ENCODE assay signal across 1 cellular context in the genomic region with DNA sequence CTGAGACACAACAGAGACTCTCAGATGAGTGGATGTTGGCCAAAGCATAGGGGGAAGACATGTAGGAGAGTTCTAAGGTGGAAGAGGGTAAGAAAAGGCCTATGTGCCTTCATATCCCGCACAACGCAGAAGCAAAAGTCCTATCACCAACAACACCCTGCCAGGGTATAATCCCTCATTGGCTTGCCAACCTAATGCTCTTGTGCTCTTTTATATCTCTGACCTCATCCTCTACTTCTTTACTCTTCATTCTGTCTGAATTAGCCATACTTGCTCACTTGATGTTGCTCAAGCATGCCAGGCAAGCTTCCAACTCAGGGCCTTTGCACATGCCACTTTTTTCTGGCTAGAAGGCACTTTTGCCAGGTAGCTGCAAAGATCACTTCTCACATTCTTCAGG.
TF ChIP-seq lines count a peak whose summit lies in the region.

No MANE protein-coding gene starts in this region.

TF ChIP-seq in HEK293, 187 proteins besides CTCF, POLR2A, EP300 and RAD21:
- TF ChIP-seq OVOL3 (tag by site-specific recombination; IDR thresholded peaks at IDR 0.05): no peak
- peak; percentile 26; the same call in 1 of the 2 replicates for TF ChIP-seq ZNF623 (tag by site-specific recombination; IDR thresholded peaks at IDR 0.05)
